In the genomic region with DNA sequence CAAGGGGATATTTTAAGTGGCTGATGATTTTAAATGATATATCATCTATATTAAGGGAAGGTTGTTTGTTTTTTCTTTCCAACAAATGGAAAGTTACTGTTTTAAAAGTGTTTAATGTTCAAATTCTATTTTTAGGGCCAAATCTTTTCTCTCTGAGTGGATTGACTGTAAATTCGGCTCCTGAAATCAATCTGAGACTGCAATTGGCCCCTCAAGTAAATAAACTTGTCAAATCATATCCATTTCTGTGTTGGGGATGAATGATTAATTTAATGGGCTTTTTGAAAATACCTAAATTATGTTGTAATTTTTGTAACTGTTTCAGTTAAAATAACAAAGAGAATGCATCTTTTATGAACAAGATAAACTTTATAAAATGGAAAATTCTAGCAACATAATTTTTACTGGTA, we compare ENCODE assay signal across 19 cellular contexts. TPM values are rescaled to one million over a fixed set of nuclear protein-coding genes. Genes with fewer than 3 reads are reported as not detected.
DNase-seq lines count a peak whose midpoint lies in the region; ATAC-seq and TF ChIP-seq lines count a peak whose summit lies in the region.
"Had no signal": no experiment of that assay in that cellular context is flagged by ENCODE, and none has a peak within 500 bp of the region (broad histone marks: within the 10 kb centered on the region; RNA-seq: fewer than 3 reads in every experiment).

No MANE protein-coding gene starts in this region.

- TF ChIP-seq CTCF in SK-N-SH (IDR thresholded peaks at IDR 0.05) (no peak), mammary epithelial cell (conservative IDR thresholded peaks at IDR 0.05 in 1 of 2, IDR thresholded peaks at IDR 0.05 in 1 of 2; ENCODE audit: extremely low read depth in 1 of 2, insufficient read depth in 1 of 2, low read depth in 1 of 2, low read length in 2 of 2) (no peak)

- intact Hi-C loops in mammary epithelial cell (cut with micrococcal nuclease): loop anchor here (5.0 to 10.0 kb wide), 4 partner anchors 346 to 1328 kb away; partner anchors contain the start of gene COX10

- H3K27me3 Mint-ChIP-seq in activated CD8-positive, alpha-beta T cell treated with anti-CD3 and anti-CD28 coated beads, Interleukin-2, amount 10 ng/mL, durations not matched to agents 7 days and 5 days (ENCODE audit: low read depth): peaks cover 55% of the 10 kb centered on the region
- peaks cover 52% of the 10 kb centered on the region for H3K27me3 Mint-ChIP-seq in activated naive CD8-positive, alpha-beta T cell treated with anti-CD3 and anti-CD28 coated beads, Interleukin-2, amount 50 U/mL, for 24 hours

- no peak for TF ChIP-seq RAD21 in SK-N-SH (IDR thresholded peaks at IDR 0.05; ENCODE audit: low read length)

- H3K9me3 Mint-ChIP-seq in activated CD8-positive, alpha-beta T cell treated with anti-CD3 and anti-CD28 coated beads, Interleukin-2, amount 10 ng/mL, durations not matched to agents 7 days and 5 days (ENCODE audit: insufficient read depth): no peaks in the 10 kb centered on the region
- no peaks in the 10 kb centered on the region for H3K9me3 Mint-ChIP-seq in activated naive CD8-positive, alpha-beta T cell treated with anti-CD3 and anti-CD28 coated beads, Interleukin-2, amount 50 U/mL, for 24 hours
- H3K9me3 Mint-ChIP-seq: activated CD4-positive, alpha-beta memory T cell treated with anti-CD3 and anti-CD28 coated beads for 36 hours; activated T-helper 1 cell treated with anti-CD3 and anti-CD28 coated beads, Interleukin-12 subunit alpha, Interleukin-12 subunit beta, Interleukin-2, Interleukin-4 antibody, amounts not matched to agents 30 ng/mL and 10 ng/mL and 1 ng/mL, durations not matched to agents 14 hours and 24 hours and 36 hours had no signal

- 18% methylated on average over 1 of the region's 1 CpG for WGBS in SK-N-SH (ENCODE audit: low lambda C conversion rate)
- WGBS in mammary epithelial cell (ENCODE audit: low coverage, missing lambda C conversion rate): 79% methylated on average over 1 of the region's 1 CpG

- no peak overlapping the region for H3K4me3 Mint-ChIP-seq in activated CD8-positive, alpha-beta T cell treated with anti-CD3 and anti-CD28 coated beads, Interleukin-2, amount 10 ng/mL, durations not matched to agents 7 days and 5 days
- H3K4me3 Mint-ChIP-seq in activated naive CD8-positive, alpha-beta T cell treated with anti-CD3 and anti-CD28 coated beads, Interleukin-2, amount 50 U/mL, for 24 hours: no peak overlapping the region

- BruUV-seq in mammary epithelial cell (replicated peaks; lab: Mats Ljungman, UMichigan): no TSS peak

- H3K4me1 ChIP-seq in SK-N-SH (ENCODE audit: control insufficient read depth in 1 of 2, insufficient read depth in 2 of 2, low read depth in 1 of 2, low read length in 1 of 2) (peaks cover 1 to 3% of the 10 kb centered on the region in 2 experiments; a peak in 2 of 4 replicates), mammary epithelial cell (ENCODE audit: insufficient read depth, low read length) (peaks cover 14% of the 10 kb centered on the region), muscle layer of duodenum (ENCODE audit: control insufficient read depth in 1 of 2, insufficient read depth in 2 of 2, low read length in 2 of 2) (peaks cover 0 to 19% of the 10 kb centered on the region in 2 donors)

- H3K36me3 Mint-ChIP-seq in activated CD8-positive, alpha-beta T cell treated with anti-CD3 and anti-CD28 coated beads, Interleukin-2, amount 10 ng/mL, durations not matched to agents 7 days and 5 days (ENCODE audit: low read depth): no peaks in the 10 kb centered on the region
- H3K36me3 Mint-ChIP-seq in activated naive CD8-positive, alpha-beta T cell treated with anti-CD3 and anti-CD28 coated beads, Interleukin-2, amount 50 U/mL, for 24 hours (ENCODE audit: low read depth): no peaks in the 10 kb centered on the region
- H3K36me3 Mint-ChIP-seq: activated CD4-positive, alpha-beta memory T cell treated with anti-CD3 and anti-CD28 coated beads for 36 hours had no signal

- no peak overlapping the region for H2AFZ ChIP-seq in SK-N-SH (ENCODE audit: low read depth)
- H2AFZ ChIP-seq in mammary epithelial cell (ENCODE audit: low read depth, low read length): no peak overlapping the region

- H4K20me1 ChIP-seq in SK-N-SH (ENCODE audit: insufficient read depth) (no peaks in the 10 kb centered on the region), mammary epithelial cell (ENCODE audit: insufficient read depth, low read length) (no peaks in the 10 kb centered on the region)

- H3K9me2 ChIP-seq in SK-N-SH: no peaks in the 10 kb centered on the region

- CTCF ChIA-PET in SK-N-SH (lab: Yijun Ruan, JAX): interaction anchor here (0.7 to 1.5 kb wide), 5 partner anchors 13 to 703 kb away, joined by 3 to 25 read pairs (median 4); partner anchors contain the start of gene HS3ST3B1
- CTCF ChIA-PET in mammary epithelial cell (lab: Charles Lee; ENCODE audit: low non-redundant PET): interaction anchor here (1.1 kb wide), 1 partner anchor 702 kb away, joined by 4 read pairs; the partner anchor contains the start of gene HS3ST3B1
- CTCF ChIA-PET in activated CD8-positive, alpha-beta T cell treated with anti-CD3 and anti-CD28 coated beads, Interleukin-2, amount 10 ng/mL, durations not matched to agents 7 days and 5 days (lab: Charles Lee): interaction anchor here (1.1 to 5.9 kb wide), 2 partner anchors 697 to 703 kb away, joined by 3 to 62 read pairs; partner anchors contain the start of gene HS3ST3B1

- no peak for ATAC-seq in SK-N-SH treated with all-trans-retinoic acid at 6 μM for 48 hours
- ATAC-seq in HG03135 (IDR thresholded peaks at IDR 0.05; ENCODE audit: unreplicated experiment): no peak
- ATAC-seq in activated CD8-positive, alpha-beta T cell treated with anti-CD3 and anti-CD28 coated beads, Interleukin-2, amount 10 ng/mL, durations not matched to agents 7 days and 5 days: no peak
- no peak for ATAC-seq in HG03159 (IDR thresholded peaks at IDR 0.05; ENCODE audit: unreplicated experiment)
- no peak for ATAC-seq in activated naive CD8-positive, alpha-beta T cell treated with anti-CD3 and anti-CD28 coated beads, Interleukin-2, amount 50 U/mL, for 24 hours
- ATAC-seq: heart left ventricle had no signal

- dilution Hi-C loops in mammary epithelial cell (cut with HindIII; ENCODE audit: low sequenced_read_pairs): no loop called here

- H3K9me3 ChIP-seq in SK-N-SH (no peaks in the 10 kb centered on the region), mammary epithelial cell (replicated peaks; ENCODE audit: insufficient read depth, low read length) (no peaks in the 10 kb centered on the region), muscle layer of duodenum (ENCODE audit: control insufficient read depth in 1 of 2, low read length in 2 of 2) (no peaks in the 10 kb centered on the region)
- H3K9me3 ChIP-seq: heart left ventricle, thoracic aorta had no signal

- H3K27ac ChIP-seq in SK-N-SH (ENCODE audit: low read depth in 2 of 2, low read length in 1 of 2) (peak overlapping the region in 1 of 2 experiments; percentile 69; a peak in 3 of 4 replicates), mammary epithelial cell (ENCODE audit: insufficient read depth, low read depth, low read length) (no peak overlapping the region), muscle layer of duodenum (ENCODE audit: low read length) (peak overlapping the region; percentile 1)
- H3K27ac ChIP-seq: 22Rv1, heart left ventricle, thoracic aorta had no signal

- peaks cover 0 to 6% of the 10 kb centered on the region in 2 experiments for H3K36me3 ChIP-seq in SK-N-SH (replicated peaks in 1 of 2; ENCODE audit: control insufficient read depth in 1 of 2, insufficient read depth in 2 of 2, low read length in 1 of 2)
- H3K36me3 ChIP-seq in mammary epithelial cell (ENCODE audit: insufficient read depth, low read length): no peaks in the 10 kb centered on the region
- H3K36me3 ChIP-seq in muscle layer of duodenum (ENCODE audit: control insufficient read depth in 1 of 2, insufficient read depth in 2 of 2, low read length in 2 of 2): no peaks in the 10 kb centered on the region
- H3K36me3 ChIP-seq: heart left ventricle, thoracic aorta had no signal

- POLR2A ChIA-PET in SK-N-SH (lab: Yijun Ruan, JAX): no interaction called here
- POLR2A ChIA-PET in activated CD8-positive, alpha-beta T cell treated with anti-CD3 and anti-CD28 coated beads, Interleukin-2, amount 10 ng/mL, durations not matched to agents 7 days and 5 days (lab: Charles Lee): interaction anchor here (1.0 kb wide), 1 partner anchor 702 kb away, joined by 3 read pairs; the partner anchor contains the start of gene HS3ST3B1

- peak overlapping the region; percentile 72 for H3K9ac ChIP-seq in SK-N-SH
- no peak overlapping the region for H3K9ac ChIP-seq in mammary epithelial cell (ENCODE audit: insufficient read depth, low read length)

- H3K27me3 ChIP-seq in SK-N-SH (ENCODE audit: insufficient read depth) (no peaks in the 10 kb centered on the region), mammary epithelial cell (ENCODE audit: insufficient read depth, low read length) (peaks cover 4% of the 10 kb centered on the region), muscle layer of duodenum (ENCODE audit: low read depth, low read length) (peaks cover 20% of the 10 kb centered on the region)

- DNase-seq in SK-N-SH (no peak), mammary epithelial cell (no peak)
- no peak for DNase-seq in activated CD8-positive, alpha-beta T cell treated with anti-CD3 and anti-CD28 coated beads, Interleukin-2, amount 10 ng/mL, durations not matched to agents 7 days and 5 days
- DNase-seq in activated naive CD8-positive, alpha-beta T cell treated with anti-CD3 and anti-CD28 coated beads, Interleukin-2, amount 50 U/mL, for 24 hours: no peak
- DNase-seq: activated CD4-positive, alpha-beta memory T cell treated with anti-CD3 and anti-CD28 coated beads for 36 hours; DMS53; heart left ventricle; kidney glomerular epithelial cell; NCI-H1092; NCI-H524; small intestine had no signal

- H3K4me3 ChIP-seq in SK-N-SH (ENCODE audit: low read depth in 2 of 2, low read length in 1 of 2): peak overlapping the region; percentile 66 to 81; a peak in 3 of 4 replicates
- H3K4me3 ChIP-seq in mammary epithelial cell (replicated peaks in 1 of 3; ENCODE audit: insufficient read depth in 1 of 3, low read depth in 2 of 3, low read length in 3 of 3): no peak overlapping the region
- peak overlapping the region in 1 of 2 donors; percentile 65 for H3K4me3 ChIP-seq in muscle layer of duodenum (ENCODE audit: low read depth in 1 of 2, low read length in 2 of 2)
- H3K4me3 ChIP-seq: thoracic aorta had no signal

- peaks cover 75% of the 10 kb centered on the region for H3K79me2 ChIP-seq in SK-N-SH (ENCODE audit: insufficient read depth)
- no peaks in the 10 kb centered on the region for H3K79me2 ChIP-seq in mammary epithelial cell (ENCODE audit: insufficient read depth, low read length)

- no peak overlapping the region for H3K27ac Mint-ChIP-seq in activated CD8-positive, alpha-beta T cell treated with anti-CD3 and anti-CD28 coated beads, Interleukin-2, amount 10 ng/mL, durations not matched to agents 7 days and 5 days
- no peak overlapping the region for H3K27ac Mint-ChIP-seq in activated naive CD8-positive, alpha-beta T cell treated with anti-CD3 and anti-CD28 coated beads, Interleukin-2, amount 50 U/mL, for 24 hours
- H3K27ac Mint-ChIP-seq: activated CD4-positive, alpha-beta memory T cell treated with anti-CD3 and anti-CD28 coated beads for 36 hours; activated T-helper 1 cell treated with anti-CD3 and anti-CD28 coated beads, Interleukin-12 subunit alpha, Interleukin-12 subunit beta, Interleukin-2, Interleukin-4 antibody, amounts not matched to agents 30 ng/mL and 10 ng/mL and 1 ng/mL, durations not matched to agents 14 hours and 24 hours and 36 hours had no signal

- peaks cover 11% of the 10 kb centered on the region for H3K4me1 Mint-ChIP-seq in activated CD8-positive, alpha-beta T cell treated with anti-CD3 and anti-CD28 coated beads, Interleukin-2, amount 10 ng/mL, durations not matched to agents 7 days and 5 days (ENCODE audit: low read depth)
- H3K4me1 Mint-ChIP-seq in activated naive CD8-positive, alpha-beta T cell treated with anti-CD3 and anti-CD28 coated beads, Interleukin-2, amount 50 U/mL, for 24 hours: peaks cover 9% of the 10 kb centered on the region

- H3F3A ChIP-seq in SK-N-SH (replicated peaks; ENCODE audit: insufficient read depth): peaks cover 34% of the 10 kb centered on the region

- in situ Hi-C loops in mammary epithelial cell (cut with MboI; ENCODE audit: low sequenced_read_pairs in 2 of 2): loop anchor here (10.0 to 25.0 kb wide), 6 partner anchors 262 to 1563 kb away; partner anchors contain the start of gene HS3ST3B1 (in 2 of the 2)

- no peak for TF ChIP-seq EP300 in SK-N-SH (IDR thresholded peaks at IDR 0.05; ENCODE audit: borderline replicate concordance in 1 of 2, low read depth in 1 of 2, low read length in 1 of 2)

- H3K4me2 ChIP-seq in SK-N-SH (peak overlapping the region; percentile 96), mammary epithelial cell (ENCODE audit: insufficient read depth, low read depth, low read length) (peak overlapping the region; percentile 17)

RNA-seq across cellular contexts. Expression of gene HS3ST3A1, which starts 2.6 kb away (rescaled TPM):
- 17.1 and 22.6 TPM in 2 replicates for polyA plus RNA-seq in SK-N-SH (2012; rRNA removed)
- 8.6 and 16.2 TPM in 2 replicates for polyA plus RNA-seq in SK-N-SH (2012; cell fraction: cytosol; rRNA removed)
- polyA plus RNA-seq in SK-N-SH (2012; cell fraction: nucleus; rRNA removed): 20.7 and 23.4 TPM in 2 replicates
- total RNA-seq in mammary epithelial cell: 1 to 10 TPM; 1.0 to 1.7 TPM
- 1.4 TPM for polyA plus RNA-seq in mammary epithelial cell
- 0.16 TPM for polyA minus RNA-seq in mammary epithelial cell
- not detected for total RNA-seq in activated CD8-positive, alpha-beta T cell treated with anti-CD3 and anti-CD28 coated beads, Interleukin-2, amount 10 ng/mL, durations not matched to agents 7 days and 5 days
- total RNA-seq: endothelial cell of umbilical vein had no signal
- polyA plus RNA-seq: endothelial cell of umbilical vein had no signal

Comparison
In these comparisons a context has a peak if more than half of its experiments do, and no peak if none do; other contexts are left out.
1. H3K4me3 ChIP-seq: peak in SK-N-SH (2 of 2); none in mammary epithelial cell (0 of 3).